12 cellular contexts compared by ENCODE assay signal in the genomic region with DNA sequence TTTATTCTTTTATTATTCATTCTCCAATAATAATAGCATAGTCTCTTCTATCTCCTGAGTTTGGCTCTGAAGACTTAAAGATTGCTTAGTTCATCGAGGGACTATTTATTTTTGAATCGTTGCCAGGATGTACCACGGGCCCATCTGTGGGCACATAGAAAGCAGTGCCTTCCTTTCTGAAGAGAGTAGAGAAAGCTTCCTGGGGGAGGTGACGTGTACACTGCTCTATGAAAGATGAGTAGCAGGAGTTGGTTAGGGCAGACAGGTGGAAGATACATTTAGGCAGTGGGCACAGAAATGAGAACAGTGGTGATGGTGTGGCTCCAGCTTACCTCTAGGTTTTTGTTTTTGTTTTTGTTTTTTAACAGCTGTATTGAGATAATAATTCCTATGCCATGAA.
"Had no signal": no experiment of that assay in that cellular context is flagged by ENCODE, and none has a peak within 500 bp of the region (broad histone marks: within the 10 kb centered on the region; RNA-seq: fewer than 3 reads in every experiment).

No MANE protein-coding gene starts in this region.

- H3K9me3 Mint-ChIP-seq: central memory CD8-positive, alpha-beta T cell; T-helper 2 cell treated with Interferon-gamma antibody and Interleukin-4, amounts not matched to agents 5 μg/mL and 100 μg/mL, for 36 hours had no signal

- H3K9me3 ChIP-seq: body of pancreas, ovary, stomach had no signal

- H3K27me3 ChIP-seq: body of pancreas, ovary, stomach had no signal

- H3K4me3 ChIP-seq: body of pancreas, ovary, stomach had no signal

- H3K36me3 ChIP-seq: ovary, stomach had no signal

- DNase-seq: activated CD4-positive, alpha-beta T cell treated with anti-CD3 and anti-CD28 coated beads for 1 hour; activated CD4-positive, alpha-beta T cell treated with anti-CD3 and anti-CD28 coated beads, Interleukin-2, amount 50 U/mL, for 48 hours; activated naive CD4-positive, alpha-beta T cell treated with Interleukin-2 at 50 U/mL for 16 hours; body of pancreas; effector memory CD4-positive, alpha-beta T cell; erythroblast; mesendoderm; ovary; stimulated activated CD4-positive, alpha-beta T cell treated with anti-CD3 and anti-CD28 coated beads, Interleukin-2, amount 100 ng/mL, for 48 hours; stomach had no signal

- H3K4me3 Mint-ChIP-seq: central memory CD8-positive, alpha-beta T cell; T-helper 2 cell treated with Interferon-gamma antibody and Interleukin-4, amounts not matched to agents 5 μg/mL and 100 μg/mL, for 36 hours had no signal

- H3K27me3 Mint-ChIP-seq: central memory CD8-positive, alpha-beta T cell had no signal

- H3K27ac Mint-ChIP-seq: T-helper 2 cell treated with Interferon-gamma antibody and Interleukin-4, amounts not matched to agents 5 μg/mL and 100 μg/mL, for 36 hours had no signal

- H3K27ac ChIP-seq: body of pancreas, ovary, stomach had no signal

- ATAC-seq: body of pancreas had no signal
